ENCODE assay signal across 10 cellular contexts in genomic region chr1:40876891-40877290, GRCh38. TPM values are rescaled to one million over a fixed set of nuclear protein-coding genes. Genes with fewer than 3 reads are reported as not detected.
A peak's percentile ranks its signal among the peaks of the same experiment; 100 is the strongest.
DNase-seq lines count a peak whose midpoint lies in the region; ATAC-seq, FAIRE-seq and TF ChIP-seq lines count a peak whose summit lies in the region.
"Had no signal": no experiment of that assay in that cellular context is flagged by ENCODE, and none has a peak within 500 bp of the region (broad histone marks: within the 10 kb centered on the region; RNA-seq: fewer than 3 reads in every experiment).

No MANE protein-coding gene starts in this region.

- ATAC-seq in heart right ventricle (no peak), heart left ventricle (no peak), GM21367 (IDR thresholded peaks at IDR 0.05; ENCODE audit: unreplicated experiment) (no peak)

- TF ChIP-seq POLR2A in heart left ventricle (IDR thresholded peaks at IDR 0.05): no peak

- H2AK5ac ChIP-seq in mesenchymal stem cell (ENCODE audit: low read length, severe bottlenecking): peak overlapping the region; percentile 87

- H3K18ac ChIP-seq in mesenchymal stem cell (ENCODE audit: low read depth in 1 of 2, low read length in 2 of 2): peak overlapping the region; percentile 23 to 44

- H3K36me3 ChIP-seq in heart right ventricle: no peaks in the 10 kb centered on the region
- H3K36me3 ChIP-seq in heart left ventricle: no peaks in the 10 kb centered on the region
- H3K36me3 ChIP-seq in ascending aorta: no peaks in the 10 kb centered on the region
- H3K36me3 ChIP-seq in mesenchymal stem cell (ENCODE audit: control insufficient read depth in 1 of 2, insufficient read depth in 2 of 2, low read depth in 1 of 2, low read length in 2 of 2): no peaks in the 10 kb centered on the region

- H3K4ac ChIP-seq in mesenchymal stem cell (ENCODE audit: low read depth in 1 of 2, low read length in 2 of 2): peak overlapping the region in 1 of 2 experiments; percentile 91

- H3K4me1 ChIP-seq in heart right ventricle (peaks cover 0 to 43% (median 13%) of the 10 kb centered on the region in 9 donors), heart left ventricle (peaks cover 0 to 32% (median 11%) of the 10 kb centered on the region in 12 donors), ascending aorta (peaks cover 0 to 24% of the 10 kb centered on the region in 2 donors), mesenchymal stem cell (ENCODE audit: control insufficient read depth, insufficient read depth, low read depth, low read length) (peaks cover 26% of the 10 kb centered on the region)

- H2BK5ac ChIP-seq in mesenchymal stem cell (ENCODE audit: low read depth, low read length, poor library complexity, severe bottlenecking): peak overlapping the region; percentile 57

- H2BK120ac ChIP-seq in mesenchymal stem cell (ENCODE audit: low read depth, low read length): peak overlapping the region; percentile 52

- H2BK12ac ChIP-seq in mesenchymal stem cell (ENCODE audit: low read length in 2 of 2): peak overlapping the region in 1 of 2 experiments; percentile 70

- H3K9me3 ChIP-seq in heart right ventricle (peaks cover 0 to 13% (median 8%) of the 10 kb centered on the region in 11 donors), heart left ventricle (peaks cover 0 to 12% (median 0%) of the 10 kb centered on the region in 12 donors), ascending aorta (peaks cover 0 to 9% of the 10 kb centered on the region in 2 donors), mesenchymal stem cell (ENCODE audit: control insufficient read depth, low read length) (peaks cover 7% of the 10 kb centered on the region)

- no peaks in the 10 kb centered on the region for H3K79me1 ChIP-seq in mesenchymal stem cell (replicated peaks; ENCODE audit: low read length, poor library complexity, severe bottlenecking)

- H2BK15ac ChIP-seq in mesenchymal stem cell (ENCODE audit: low read depth, poor library complexity, severe bottlenecking): no peak overlapping the region

- WGBS in heart right ventricle, 2 donors: 80 to 100% methylated on average over 1 of the region's 1 CpG
- WGBS in heart left ventricle, 4 donors: 83 to 96% (median 88%) methylated on average over 1 of the region's 1 CpG
- 100% methylated on average over 1 of the region's 1 CpG for WGBS in mesenchymal stem cell

- intact Hi-C loops in heart right ventricle (cut with DNase I) (no loop called here), heart left ventricle (cut with DNase I) (loop anchor here in 1 of 10 donors (10.0 kb wide), 1 partner anchor 168 kb away; no protein-coding TSS in a partner anchor), ascending aorta (cut with DNase I) (loop anchor here (5.0 kb wide), 1 partner anchor 65 kb away; no protein-coding TSS in a partner anchor)

- no peak for DNase-seq in heart right ventricle
- no peak for DNase-seq in heart left ventricle
- DNase-seq in ascending aorta (ENCODE audit: low spot score in 2 of 2): no peak
- peak; percentile 51 for DNase-seq in mesenchymal stem cell
- no peak for DNase-seq in urothelium cell line (ENCODE audit: low spot score)
- no peak for DNase-seq in NK-92 treated with Interleukin-12 subunit alpha and Interleukin-12 subunit beta, amount 100 ng/mL, for 24 hours (lab: John Stamatoyannopoulos, UW)
- no peak for DNase-seq in HT-29 (ENCODE audit: low spot score)
- DNase-seq: effector memory CD4-positive, alpha-beta T cell had no signal

- TF ChIP-seq CTCF in heart right ventricle (IDR thresholded peaks at IDR 0.05): no peak
- no peak for TF ChIP-seq CTCF in heart left ventricle (IDR thresholded peaks at IDR 0.05)
- no peak for TF ChIP-seq CTCF in ascending aorta (IDR thresholded peaks at IDR 0.05)

- no peak overlapping the region for H4K91ac ChIP-seq in mesenchymal stem cell (ENCODE audit: low read length)

- FAIRE-seq in urothelium cell line (lab: Jason Lieb, UNC): peak; percentile 23
- FAIRE-seq: GM12878 had no signal

- H4K8ac ChIP-seq in mesenchymal stem cell (ENCODE audit: low read length): peak overlapping the region; percentile 78

- H3K4me3 ChIP-seq in heart right ventricle (no peak overlapping the region), heart left ventricle (no peak overlapping the region), ascending aorta (no peak overlapping the region), mesenchymal stem cell (ENCODE audit: insufficient read depth in 1 of 2, low read depth in 1 of 2, low read length in 2 of 2) (no peak overlapping the region)
- H3K4me3 ChIP-seq: GM12878 had no signal

- no peak overlapping the region for H3K4me2 ChIP-seq in mesenchymal stem cell (ENCODE audit: low read length, poor library complexity, severe bottlenecking)

- H3K23ac ChIP-seq in mesenchymal stem cell (ENCODE audit: low read length in 2 of 2): no peak overlapping the region

- H3K9ac ChIP-seq in mesenchymal stem cell (ENCODE audit: low read length): peak overlapping the region; percentile 74

- H2AFZ ChIP-seq in mesenchymal stem cell (ENCODE audit: low read depth, low read length): no peak overlapping the region

- H3K27ac ChIP-seq in heart right ventricle (peak overlapping the region in 7 of 10 donors; percentile 39 to 73 (median 55)), heart left ventricle (peak overlapping the region in 6 of 12 donors; percentile 28 to 60 (median 52)), ascending aorta (peak overlapping the region; percentile 83 to 84), mesenchymal stem cell (ENCODE audit: low read length, poor library complexity, severe bottlenecking) (peak overlapping the region; percentile 96)

- H3K27me3 ChIP-seq in heart right ventricle (no peaks in the 10 kb centered on the region), heart left ventricle (no peaks in the 10 kb centered on the region), ascending aorta (no peaks in the 10 kb centered on the region), mesenchymal stem cell (ENCODE audit: control insufficient read depth in 1 of 2, insufficient read depth in 1 of 2, low read length in 2 of 2) (no peaks in the 10 kb centered on the region)

- H3K14ac ChIP-seq in mesenchymal stem cell (ENCODE audit: low read length in 2 of 2): no peak overlapping the region

RNA-seq across cellular contexts. Expression of gene CITED4, which starts 14.7 kb away (rescaled TPM):
- total RNA-seq in heart right ventricle (10 to 100 TPM; 14.4 to 88.8 (median 25.8) TPM), heart left ventricle (10 to 100 TPM; 23.7 to 49.5 (median 34.3) TPM), ascending aorta (47.6 TPM)
- polyA plus RNA-seq in heart right ventricle (10 to 100 TPM in 1 of 2 donors, 1 to 10 TPM in 1; 6.1 to 31.2 TPM), heart left ventricle (10 to 100 TPM in 1 of 2 donors, 1 to 10 TPM in 1; 3.2 to 19.1 TPM)
- polyA plus RNA-seq in mesenchymal stem cell (2013, experiment 1 of 2): 8.6 TPM
- 9.3 TPM for polyA plus RNA-seq in mesenchymal stem cell (2013, experiment 2 of 2)
- 3.1 and 6.4 TPM in 2 replicates for total RNA-seq in HT-29 (2014; rRNA removed; shearing (Covaris generic))
